24 cellular contexts compared by ENCODE assay signal in genomic region chr9:116382053-116382452, GRCh38.
"Had no signal": no experiment of that assay in that cellular context is flagged by ENCODE, and none has a peak within 500 bp of the region (broad histone marks: within the 10 kb centered on the region; RNA-seq: fewer than 3 reads in every experiment).

No MANE protein-coding gene starts in this region.

- ATAC-seq: left colon; left lung; lower lobe of right lung; naive thymus-derived CD4-positive, alpha-beta T cell; natural killer cell treated with Interleukin-12 subunit alpha and Interleukin-12 subunit beta and Interleukin-15 and Interleukin-18, amount 100 ng/mL, for 72 hours; right lobe of liver; stimulated activated memory B cell treated with anti-CD40 and anti-IgM and Interleukin-4, amounts not matched to agents 10 μg/mL and 1 μg/mL and 100 μg/mL, for 72 hours; stimulated activated naive CD8-positive, alpha-beta T cell treated with anti-CD3 and anti-CD28 coated beads, Interleukin-15, amount 100 ng/mL, for 72 hours had no signal

- FAIRE-seq: islet of Langerhans, kidney had no signal

- H3K4me1 ChIP-seq: left lung, right atrium auricular region, right lobe of liver, uterus had no signal

- H3K27me3 ChIP-seq: left lung, ovary, right atrium auricular region, right lobe of liver, tibial nerve, uterus had no signal

- H3K9me3 ChIP-seq: left lung, lower lobe of right lung, ovary, right atrium auricular region, right lobe of liver, tibial nerve, uterus had no signal

- H3K36me3 ChIP-seq: left lung, lower lobe of right lung, ovary, right lobe of liver, tibial nerve, uterus had no signal

- DNase-seq: hypothalamus; immature natural killer cell; kidney; left colon; left lung; lower lobe of right lung; mammary epithelial cell; naive thymus-derived CD4-positive, alpha-beta T cell; ovary; right lobe of liver; stimulated activated CD4-positive, alpha-beta T cell treated with anti-CD3 and anti-CD28 coated beads, Interleukin-1b, Interleukin-23, amount 100 ng/mL, for 48 hours; stimulated activated CD4-positive, alpha-beta T cell treated with anti-CD3 and anti-CD28 coated beads, Interleukin-2, amount 100 ng/mL, for 48 hours; stimulated activated CD4-positive, alpha-beta T cell treated with anti-CD3 and anti-CD28 coated beads, Interleukin-4, amount 100 ng/mL, for 4 hours; stimulated activated CD8-positive, alpha-beta memory T cell treated with anti-CD3 and anti-CD28 coated beads, Interleukin-4, amount 100 ng/mL, for 48 hours; stimulated activated naive CD4-positive, alpha-beta T cell treated with Interleukin-2 at 50 U/mL for 16 hours; stimulated activated naive CD8-positive, alpha-beta T cell treated with anti-CD3 and anti-CD28 coated beads, Interleukin-15, amount 100 ng/mL, for 72 hours; substantia nigra; uterus had no signal

- H3K27ac ChIP-seq: left lung, lower lobe of right lung, ovary, right atrium auricular region, right lobe of liver, skin epidermis, tibial nerve, uterus had no signal

- H3K4me3 ChIP-seq: left lung, lower lobe of right lung, ovary, right atrium auricular region, right lobe of liver, skin epidermis, tibial nerve, uterus had no signal
